20 cellular contexts compared by ENCODE assay signal in genomic region chr12:113019045-113019444, GRCh38. TPM values are rescaled to one million over a fixed set of nuclear protein-coding genes. Genes with fewer than 3 reads are reported as not detected.
A peak's percentile ranks its signal among the peaks of the same experiment; 100 is the strongest.
DNase-seq lines count a peak whose midpoint lies in the region; ATAC-seq, FAIRE-seq and TF ChIP-seq lines count a peak whose summit lies in the region.
"Had no signal": no experiment of that assay in that cellular context is flagged by ENCODE, and none has a peak within 500 bp of the region (broad histone marks: within the 10 kb centered on the region; RNA-seq: fewer than 3 reads in every experiment).

No MANE protein-coding gene starts in this region.

- peak overlapping the region; percentile 55; the same call in 1 of the 2 replicates for H3K4me3 ChIP-seq in ACC112 (ENCODE audit: low read depth, low read length)
- no peak overlapping the region for H3K4me3 ChIP-seq in astrocyte (ENCODE audit: insufficient read depth, low read depth, low read length)
- H3K4me3 ChIP-seq: K562, Peyer's patch had no signal

- H2AFZ ChIP-seq in ACC112 (ENCODE audit: low read length, unreplicated experiment) (peak overlapping the region; percentile 64), astrocyte (ENCODE audit: low read depth, low read length) (peak overlapping the region; percentile 47)

- H3K36me3 ChIP-seq in ACC112 (ENCODE audit: insufficient read depth, low read length) (no peaks in the 10 kb centered on the region), astrocyte (ENCODE audit: insufficient read depth, low read length) (no peaks in the 10 kb centered on the region)
- H3K36me3 ChIP-seq: Peyer's patch had no signal

- intact Hi-C loops in cardiac septum (cut with DNase I): no loop called here

- ATAC-seq in GM18858 (IDR thresholded peaks at IDR 0.05; ENCODE audit: unreplicated experiment) (no peak), HG02970 (IDR thresholded peaks at IDR 0.05; ENCODE audit: low FRiP score, unreplicated experiment) (no peak)
- ATAC-seq: K562 had no signal

- H3K4me3 Mint-ChIP-seq in astrocyte (ENCODE audit: unreplicated experiment): no peak overlapping the region
- H3K4me3 Mint-ChIP-seq: dendritic cell treated with granulocyte-macrophage colony-stimulating factor and Interleukin-4, amounts not matched to agents 40 ng/mL and 50 ng/mL, for 4 days; H9; T-helper 1 cell treated with Interleukin-12 subunit alpha and Interleukin-12 subunit beta and Interleukin-4 antibody, amounts not matched to agents 30 μg/mL and 1 μg/mL, for 36 hours; type B pancreatic cell had no signal

- no peak overlapping the region for H3K9ac ChIP-seq in astrocyte (ENCODE audit: low read length)

- H3K4me1 ChIP-seq in ACC112 (ENCODE audit: control insufficient read depth, insufficient read depth, low read length, unreplicated experiment) (peaks cover 12% of the 10 kb centered on the region), astrocyte (ENCODE audit: insufficient read depth, low read length) (peaks cover 8% of the 10 kb centered on the region)
- H3K4me1 ChIP-seq: Peyer's patch had no signal

- peaks cover 4% of the 10 kb centered on the region for H3K4me1 Mint-ChIP-seq in astrocyte (ENCODE audit: low read depth, unreplicated experiment)

- peak overlapping the region; percentile 22 for H3K27ac ChIP-seq in ACC112 (ENCODE audit: low read depth, low read length)
- peak overlapping the region; percentile 26 for H3K27ac ChIP-seq in astrocyte (ENCODE audit: low read depth, low read length)
- H3K27ac ChIP-seq: Peyer's patch had no signal

- no peak overlapping the region for H3K27ac Mint-ChIP-seq in astrocyte (ENCODE audit: unreplicated experiment)
- H3K27ac Mint-ChIP-seq: dendritic cell treated with granulocyte-macrophage colony-stimulating factor and Interleukin-4, amounts not matched to agents 40 ng/mL and 50 ng/mL, for 4 days; H9; T-helper 1 cell treated with Interleukin-12 subunit alpha and Interleukin-12 subunit beta and Interleukin-4 antibody, amounts not matched to agents 30 μg/mL and 1 μg/mL, for 36 hours; type B pancreatic cell had no signal

- no peaks in the 10 kb centered on the region for H3K9me3 ChIP-seq in astrocyte (ENCODE audit: insufficient read depth, low read depth, low read length)
- H3K9me3 ChIP-seq: Peyer's patch had no signal

- no peaks in the 10 kb centered on the region for H4K20me1 ChIP-seq in astrocyte (ENCODE audit: insufficient read depth, low read length)

- H3K27me3 Mint-ChIP-seq in astrocyte (ENCODE audit: low read depth, unreplicated experiment): peaks cover 26% of the 10 kb centered on the region

- H3K27me3 ChIP-seq in ACC112 (ENCODE audit: insufficient read depth, low read length) (no peaks in the 10 kb centered on the region), astrocyte (ENCODE audit: insufficient read depth, low read length) (no peaks in the 10 kb centered on the region)
- H3K27me3 ChIP-seq: Peyer's patch had no signal

- H3K36me3 Mint-ChIP-seq in astrocyte (ENCODE audit: low read depth, unreplicated experiment): no peaks in the 10 kb centered on the region
- H3K36me3 Mint-ChIP-seq: type B pancreatic cell had no signal

- no peaks in the 10 kb centered on the region for H3K79me2 ChIP-seq in ACC112 (ENCODE audit: control insufficient read depth, insufficient read depth, low read length, unreplicated experiment)
- no peaks in the 10 kb centered on the region for H3K79me2 ChIP-seq in astrocyte (ENCODE audit: insufficient read depth, low read length)

- no peak for FAIRE-seq in astrocyte (lab: Jason Lieb, UNC)
- FAIRE-seq: K562 had no signal

- no peak for TF ChIP-seq CTCF in astrocyte (IDR thresholded peaks at IDR 0.05; ENCODE audit: insufficient read depth, low read depth, low read length)

- DNase-seq in HPDE6-E6E7 (ENCODE audit: extremely low spot score): peak; percentile 38
- DNase-seq in astrocyte (ENCODE audit: low read depth): peak; percentile 10
- peak; percentile 60 for DNase-seq in kidney tubule cell (ENCODE audit: low spot score)
- DNase-seq in Kasumi-1 (lab: John Stamatoyannopoulos, UW): no peak
- no peak for DNase-seq in cardiac septum (ENCODE audit: low spot score)
- DNase-seq: activated gamma-delta T cell; aorta; H9; mesenchymal stem cell; NCI-H1436 treated with DMSO at 0.1 percent for 48 hours; Peyer's patch; stimulated activated CD4-positive, alpha-beta T cell treated with anti-CD3 and anti-CD28 coated beads, Interleukin-4, amount 100 ng/mL, for 24 hours had no signal

- peaks cover 8% of the 10 kb centered on the region for H3K9me3 Mint-ChIP-seq in astrocyte (ENCODE audit: unreplicated experiment)
- H3K9me3 Mint-ChIP-seq: dendritic cell treated with granulocyte-macrophage colony-stimulating factor and Interleukin-4, amounts not matched to agents 40 ng/mL and 50 ng/mL, for 4 days; H9; T-helper 1 cell treated with Interleukin-12 subunit alpha and Interleukin-12 subunit beta and Interleukin-4 antibody, amounts not matched to agents 30 μg/mL and 1 μg/mL, for 36 hours; type B pancreatic cell had no signal

- peak overlapping the region; percentile 84 for H3K4me2 ChIP-seq in astrocyte (ENCODE audit: low read length)

RNA-seq across cellular contexts. Expression of gene DTX1, which starts 37.5 kb away (rescaled TPM):
- total RNA-seq in astrocyte: 4.6 and 5.5 TPM in 2 replicates
- total RNA-seq in cardiac septum: 2.6 TPM
- total RNA-seq: fibroblast of villous mesenchyme, K562 had no signal

RNA-seq across cellular contexts. Expression of gene OAS2, which starts 40.7 kb away (rescaled TPM):
- total RNA-seq in astrocyte: 94.2 and 132 TPM in 2 replicates
- total RNA-seq in cardiac septum: 6.4 TPM
- total RNA-seq: H9 had no signal

Comparison
In these comparisons a context has a peak if more than half of its experiments do, and no peak if none do; other contexts are left out.
1. DNase-seq: peak in HPDE6-E6E7 (single experiment), astrocyte (single experiment) and kidney tubule cell (single experiment); none in Kasumi-1 (0 of 2) and cardiac septum (single experiment).
2. RNA of gene OAS2, which starts 40.7 kb away (total RNA-seq): 94.2 to 132 TPM in astrocyte; 6.4 TPM in cardiac septum (single experiment); every median in the first group is over 10 times any median in the second.